ENCODE assay signal across 13 cellular contexts in the genomic region with DNA sequence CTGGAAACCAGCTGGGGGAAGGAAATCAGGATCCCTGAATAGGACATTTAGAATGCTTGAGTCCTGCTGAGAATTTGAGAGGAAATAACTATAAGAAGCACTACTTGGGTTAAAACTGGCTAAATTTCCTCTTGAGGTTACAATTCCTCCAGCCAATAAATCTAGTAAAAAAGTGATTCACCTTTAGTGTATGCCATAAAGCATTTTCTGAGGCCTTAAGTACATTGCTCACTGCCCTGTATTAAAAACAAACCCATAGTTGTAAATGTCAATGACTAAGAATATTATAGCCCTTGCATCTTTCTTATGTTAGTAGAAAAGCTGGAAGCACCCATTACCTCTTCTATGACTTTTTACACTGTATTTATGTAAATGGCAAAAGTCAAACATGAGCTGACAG.
DNase-seq lines count a peak whose midpoint lies in the region; TF ChIP-seq lines count a peak whose summit lies in the region.
"Had no signal": no experiment of that assay in that cellular context is flagged by ENCODE, and none has a peak within 500 bp of the region (broad histone marks: within the 10 kb centered on the region; RNA-seq: fewer than 3 reads in every experiment).

No MANE protein-coding gene starts in this region.

- no peak overlapping the region for H2AFZ ChIP-seq in trophoblast cell (ENCODE audit: insufficient read depth, low read length, poor library complexity)

- no peak overlapping the region for H3K27ac ChIP-seq in trophoblast cell (ENCODE audit: low read depth, low read length)

- H3K14ac ChIP-seq in trophoblast cell (ENCODE audit: low read length): no peak overlapping the region

- POLR2A ChIA-PET in BJ (lab: Charles Lee): interaction anchor here (1.2 kb wide), 1 partner anchor 15 kb away, joined by 4 read pairs; no protein-coding TSS in a partner anchor

- no peaks in the 10 kb centered on the region for H3K36me3 Mint-ChIP-seq in chondrocyte (ENCODE audit: low read depth)
- no peaks in the 10 kb centered on the region for H3K36me3 Mint-ChIP-seq in mesothelial cell of epicardium
- H3K36me3 Mint-ChIP-seq: stimulated activated naive B cell treated with anti-CD40 and anti-IgM and Interleukin-4, amounts not matched to agents 10 μg/mL and 1 μg/mL and 100 μg/mL, for 72 hours had no signal

- no peaks in the 10 kb centered on the region for H3K79me2 ChIP-seq in trophoblast cell (ENCODE audit: control insufficient read depth, insufficient read depth, low read length, poor library complexity)

- H3K4me1 Mint-ChIP-seq in chondrocyte (ENCODE audit: low read depth): peaks cover 14% of the 10 kb centered on the region
- H3K4me1 Mint-ChIP-seq in mesothelial cell of epicardium: peaks cover 30% of the 10 kb centered on the region
- H3K4me1 Mint-ChIP-seq: stimulated activated naive B cell treated with anti-CD40 and anti-IgM and Interleukin-4, amounts not matched to agents 10 μg/mL and 1 μg/mL and 100 μg/mL, for 72 hours had no signal

- H3K9ac ChIP-seq in trophoblast cell (ENCODE audit: low read length): no peak overlapping the region

- H3K79me1 ChIP-seq in trophoblast cell (ENCODE audit: low read length): no peaks in the 10 kb centered on the region

- H4K12ac ChIP-seq in trophoblast cell (ENCODE audit: low read depth, low read length): no peak overlapping the region

- no peak overlapping the region for H2BK120ac ChIP-seq in trophoblast cell (ENCODE audit: insufficient read depth, low read length, poor library complexity)

- no peak overlapping the region for H2AK5ac ChIP-seq in trophoblast cell (ENCODE audit: low read length)

- no peak overlapping the region for H3K4me2 ChIP-seq in trophoblast cell (ENCODE audit: low read length)

- DNase-seq in BJ (ENCODE audit: low read depth) (peak; percentile 97), LoVo (ENCODE audit: low spot score) (peak; percentile 87), chondrocyte (ENCODE audit: low spot score) (no peak), mesothelial cell of epicardium (ENCODE audit: low spot score in 2 of 2, unreplicated experiment in 2 of 2) (no peak), trophoblast cell (no peak), NCI-H1694 (lab: John Stamatoyannopoulos, UW) (no peak), activated T-cell treated with anti-CD3 and anti-CD28 coated beads for 4 hours (no peak)
- no peak for DNase-seq in stimulated activated CD4-positive, alpha-beta T cell treated with anti-CD3 and anti-CD28 coated beads, Interleukin-4, amount 100 ng/mL, for 4 hours
- DNase-seq: activated CD4-positive, alpha-beta T cell treated with anti-CD3 and anti-CD28 coated beads for 48 hours; CD4-positive, alpha-beta T cell; posterior cingulate gyrus; stimulated activated CD4-positive, alpha-beta T cell treated with anti-CD3 and anti-CD28 coated beads, Interleukin-4, amount 100 ng/mL, for 1 hour; stimulated activated naive B cell treated with anti-CD40 and anti-IgM and Interleukin-4, amounts not matched to agents 10 μg/mL and 1 μg/mL and 100 μg/mL, for 72 hours had no signal

- H3K27ac Mint-ChIP-seq in chondrocyte (ENCODE audit: unreplicated experiment): peak overlapping the region; percentile 54
- H3K27ac Mint-ChIP-seq in mesothelial cell of epicardium: peak overlapping the region; percentile 67
- H3K27ac Mint-ChIP-seq: CD4-positive, alpha-beta T cell; stimulated activated naive B cell treated with anti-CD40 and anti-IgM and Interleukin-4, amounts not matched to agents 10 μg/mL and 1 μg/mL and 100 μg/mL, for 72 hours had no signal

- no peaks in the 10 kb centered on the region for H3K9me3 ChIP-seq in trophoblast cell (ENCODE audit: insufficient read depth, low read depth, low read length)

- H2BK5ac ChIP-seq in trophoblast cell (ENCODE audit: low read depth, low read length, poor library complexity): no peak overlapping the region

- no peak overlapping the region for H3K18ac ChIP-seq in trophoblast cell (ENCODE audit: low read length)

- H3K4me3 ChIP-seq in BJ (ENCODE audit: low read depth, low read length) (no peak overlapping the region), trophoblast cell (ENCODE audit: low read depth, low read length) (no peak overlapping the region)

- H4K8ac ChIP-seq in trophoblast cell (ENCODE audit: low read depth, low read length): no peak overlapping the region

- H3K4ac ChIP-seq in trophoblast cell (ENCODE audit: low read depth, low read length): no peak overlapping the region

- H3K4me3 Mint-ChIP-seq in chondrocyte (ENCODE audit: unreplicated experiment) (no peak overlapping the region), mesothelial cell of epicardium (no peak overlapping the region)
- H3K4me3 Mint-ChIP-seq: CD4-positive, alpha-beta T cell; stimulated activated naive B cell treated with anti-CD40 and anti-IgM and Interleukin-4, amounts not matched to agents 10 μg/mL and 1 μg/mL and 100 μg/mL, for 72 hours had no signal

- H4K91ac ChIP-seq in trophoblast cell (ENCODE audit: low read depth, low read length): no peak overlapping the region

- no peak for TF ChIP-seq CTCF in BJ (IDR thresholded peaks at IDR 0.05; ENCODE audit: insufficient read depth, low read depth, low read length)
- no peak for TF ChIP-seq CTCF in chondrocyte (IDR thresholded peaks at IDR 0.05)
- no peak for TF ChIP-seq CTCF in mesothelial cell of epicardium (IDR thresholded peaks at IDR 0.05; ENCODE audit: unreplicated experiment)

- CTCF ChIA-PET in BJ (lab: Yijun Ruan, JAX): no interaction called here

- no peaks in the 10 kb centered on the region for H3K27me3 ChIP-seq in BJ (ENCODE audit: control insufficient read depth, insufficient read depth, low read length)
- no peaks in the 10 kb centered on the region for H3K27me3 ChIP-seq in trophoblast cell (ENCODE audit: insufficient read depth, low read length)

- H3K23ac ChIP-seq in trophoblast cell (ENCODE audit: low read length): no peak overlapping the region

- H3K27me3 Mint-ChIP-seq in chondrocyte (ENCODE audit: low read depth) (no peaks in the 10 kb centered on the region), mesothelial cell of epicardium (ENCODE audit: low read depth) (no peaks in the 10 kb centered on the region)
- H3K27me3 Mint-ChIP-seq: CD4-positive, alpha-beta T cell; stimulated activated naive B cell treated with anti-CD40 and anti-IgM and Interleukin-4, amounts not matched to agents 10 μg/mL and 1 μg/mL and 100 μg/mL, for 72 hours had no signal

- H3K9me3 Mint-ChIP-seq in chondrocyte (ENCODE audit: low read depth): no peaks in the 10 kb centered on the region
- peaks cover 10% of the 10 kb centered on the region for H3K9me3 Mint-ChIP-seq in mesothelial cell of epicardium
- H3K9me3 Mint-ChIP-seq: stimulated activated naive B cell treated with anti-CD40 and anti-IgM and Interleukin-4, amounts not matched to agents 10 μg/mL and 1 μg/mL and 100 μg/mL, for 72 hours had no signal

- no peaks in the 10 kb centered on the region for H3K4me1 ChIP-seq in trophoblast cell (ENCODE audit: control insufficient read depth in 1 of 2, insufficient read depth in 2 of 2, low read length in 2 of 2)

- H3K36me3 ChIP-seq in BJ (ENCODE audit: control insufficient read depth, insufficient read depth, low read length): no peaks in the 10 kb centered on the region
- no peaks in the 10 kb centered on the region for H3K36me3 ChIP-seq in trophoblast cell (ENCODE audit: control insufficient read depth in 1 of 2, insufficient read depth in 2 of 2, low read length in 2 of 2)

- H2BK12ac ChIP-seq in trophoblast cell (ENCODE audit: low read length): no peak overlapping the region

Comparison
In these comparisons a context has a peak if more than half of its experiments do, and no peak if none do; other contexts are left out.
1. DNase-seq: peak in BJ (single experiment) and LoVo (single experiment); none in chondrocyte (single experiment), mesothelial cell of epicardium (0 of 2), trophoblast cell (0 of 2), NCI-H1694 (single experiment), activated T-cell treated with anti-CD3 and anti-CD28 coated beads for 4 hours (single experiment) and stimulated activated CD4-positive, alpha-beta T cell treated with anti-CD3 and anti-CD28 coated beads, Interleukin-4, amount 100 ng/mL, for 4 hours (0 of 2).